In the genomic region with DNA sequence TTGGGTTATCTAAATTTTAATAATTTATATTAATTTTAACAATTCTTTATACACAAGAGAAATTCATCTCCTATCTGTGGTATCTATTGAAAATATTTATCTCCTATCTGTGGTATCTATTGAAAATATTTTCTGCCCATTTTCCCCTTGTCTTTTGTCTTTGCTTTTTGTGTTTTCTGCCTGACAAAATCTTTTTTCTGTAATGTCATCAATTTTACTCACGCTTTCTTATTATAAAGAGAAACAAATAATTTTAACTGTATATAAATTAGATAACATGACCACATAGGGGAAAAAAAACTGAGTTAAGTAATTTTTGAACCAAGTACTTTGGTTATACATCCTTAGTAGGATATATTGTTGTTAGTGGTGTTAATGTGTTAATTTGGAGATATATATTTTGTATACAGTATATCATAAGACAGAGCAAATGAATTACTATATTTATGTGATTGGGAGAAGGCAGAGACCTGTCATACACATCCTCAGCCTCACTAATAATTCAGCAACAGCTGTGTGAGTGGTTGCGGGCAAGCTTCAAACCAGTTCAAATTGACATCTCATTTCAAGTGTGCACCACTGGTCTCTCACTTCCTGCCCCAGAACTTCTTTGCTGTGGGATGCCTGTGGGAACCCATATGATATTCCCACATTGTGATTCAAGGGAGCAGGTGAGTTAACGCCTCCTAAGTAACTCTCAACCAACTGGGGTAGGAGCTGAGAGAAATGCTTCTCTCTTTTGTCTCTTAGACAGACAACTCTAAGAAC, we compare ENCODE assay signal across 14 cellular contexts.
DNase-seq lines count a peak whose midpoint lies in the region; TF ChIP-seq lines count a peak whose summit lies in the region.
"Had no signal": no experiment of that assay in that cellular context is flagged by ENCODE, and none has a peak within 500 bp of the region (broad histone marks: within the 10 kb centered on the region; RNA-seq: fewer than 3 reads in every experiment).

No MANE protein-coding gene starts in this region.

- DNase-seq in NCI-H446 treated with DMSO at 0.1 percent for 48 hours (lab: John Stamatoyannopoulos, UW): peak; percentile 12
- DNase-seq in NCI-H446 (lab: John Stamatoyannopoulos, UW): no peak
- peak; percentile 38 for DNase-seq in NCI-H1694 (lab: John Stamatoyannopoulos, UW)
- DNase-seq in myocyte (ENCODE audit: low read depth): peak; percentile 22
- no peak for DNase-seq in GM20000 (ENCODE audit: low spot score)
- DNase-seq in putamen (ENCODE audit: low spot score): no peak
- DNase-seq in NCI-H226: no peak
- DNase-seq: 8988T; ACHN; CD4-positive, CD25-positive, alpha-beta regulatory T cell; DMS79; GDM1; HCEC 1CT; HFFc6 had no signal

- TF ChIP-seq CTCF in GM20000 (IDR thresholded peaks at IDR 0.05; ENCODE audit: extremely low read depth, missing control alignments): no peak

Comparison
In these comparisons a context has a peak if more than half of its experiments do, and no peak if none do; other contexts are left out.
1. DNase-seq: peak in NCI-H446 treated with DMSO at 0.1 percent for 48 hours (single experiment), NCI-H1694 (single experiment) and myocyte (single experiment); none in NCI-H446 (0 of 2), GM20000 (single experiment), putamen (single experiment) and NCI-H226 (single experiment).